16 cellular contexts compared by ENCODE assay signal in the genomic region with DNA sequence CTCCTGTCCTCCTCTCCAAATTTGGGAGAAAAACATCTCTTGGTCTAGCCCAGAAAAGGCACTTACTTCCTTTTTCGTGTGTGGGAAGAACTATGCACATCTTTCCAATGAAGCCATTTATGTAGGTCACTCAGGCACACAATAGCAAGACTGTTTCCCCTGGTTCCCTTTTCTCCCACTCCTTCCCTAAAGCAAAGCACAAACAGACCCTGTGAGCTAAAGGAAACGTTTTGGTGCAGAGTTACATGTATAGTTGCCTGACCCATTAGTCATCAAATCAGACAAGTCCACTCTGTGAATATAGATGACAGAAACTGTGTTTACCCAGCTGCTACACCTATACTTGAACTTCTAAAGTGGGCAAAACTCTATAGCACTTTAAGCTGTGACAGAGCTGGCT.
A peak's percentile ranks its signal among the peaks of the same experiment; 100 is the strongest.
DNase-seq lines count a peak whose midpoint lies in the region; ATAC-seq and TF ChIP-seq lines count a peak whose summit lies in the region.
"Had no signal": no experiment of that assay in that cellular context is flagged by ENCODE, and none has a peak within 500 bp of the region (broad histone marks: within the 10 kb centered on the region; RNA-seq: fewer than 3 reads in every experiment).

No MANE protein-coding gene starts in this region.

- H3K4me1 ChIP-seq in SJSA1 (replicated peaks) (peaks cover 36% of the 10 kb centered on the region), right cardiac atrium (ENCODE audit: control insufficient read depth, insufficient read depth, low read length) (no peaks in the 10 kb centered on the region)

- no peak for ATAC-seq in right cardiac atrium
- no peak for ATAC-seq in GM21717 (IDR thresholded peaks at IDR 0.05; ENCODE audit: unreplicated experiment)

- H3K27ac ChIP-seq in SJSA1 (peak overlapping the region; percentile 35; the same call in 1 of the 2 replicates), right cardiac atrium (ENCODE audit: low read length) (no peak overlapping the region)

- no peaks in the 10 kb centered on the region for H3K36me3 ChIP-seq in SJSA1

- no peaks in the 10 kb centered on the region for H3K27me3 ChIP-seq in SJSA1 (replicated peaks)
- no peaks in the 10 kb centered on the region for H3K27me3 ChIP-seq in right cardiac atrium (ENCODE audit: control insufficient read depth, insufficient read depth)

- DNase-seq in NCI-H1092 treated with DMSO at 0.1 percent for 48 hours (lab: John Stamatoyannopoulos, UW), result peak; percentile 72
- peak in 1 of 2 experiments; percentile 23 for DNase-seq in SJSA1 (ENCODE audit: low read depth in 1 of 2, low spot score in 2 of 2)
- peak; percentile 57 for DNase-seq in fibroblast of pulmonary artery (ENCODE audit: low read depth)
- DNase-seq in smooth muscle cell of the brain vasculature (ENCODE audit: low read depth, low spot score), result peak; percentile 59
- DNase-seq in right cardiac atrium, result no peak
- DNase-seq in GOT3 (lab: John Stamatoyannopoulos, UW), result no peak
- DNase-seq: activated CD4-positive, alpha-beta T cell treated with anti-CD3 and anti-CD28 coated beads, Interleukin-2, amount 50 U/mL, for 4 hours; activated effector memory CD4-positive, alpha-beta T cell treated with Interleukin-2 at 50 U/mL for 16 hours; caudate nucleus; CD4-positive, alpha-beta memory T cell; NCI-H524; nucleus accumbens; RPMI8226; stimulated activated CD4-positive, alpha-beta T cell treated with anti-CD3 and anti-CD28 coated beads, Interleukin-12 subunit alpha, Interleukin-12 subunit beta, amount 100 ng/mL, for 4 hours; T1000 had no signal

- intact Hi-C loops in right cardiac atrium (cut with DNase I), result no loop called here

- no peak for TF ChIP-seq CTCF in fibroblast of pulmonary artery (IDR thresholded peaks at IDR 0.05; ENCODE audit: low read length, missing control alignments)

- 21% methylated on average over 2 of the region's 2 CpGs for WGBS in right cardiac atrium

- H3K4me3 ChIP-seq in SJSA1 (no peak overlapping the region), fibroblast of pulmonary artery (replicated peaks; ENCODE audit: low read depth, low read length) (no peak overlapping the region), right cardiac atrium (ENCODE audit: low read length) (no peak overlapping the region)

- H3K9me3 ChIP-seq in SJSA1 (replicated peaks), result no peaks in the 10 kb centered on the region
- no peaks in the 10 kb centered on the region for H3K9me3 ChIP-seq in right cardiac atrium (ENCODE audit: control insufficient read depth, low read length)

Comparison
In these comparisons a context has a peak if more than half of its experiments do, and no peak if none do; other contexts are left out.
1. DNase-seq: peak in NCI-H1092 treated with DMSO at 0.1 percent for 48 hours (single experiment), fibroblast of pulmonary artery (single experiment) and smooth muscle cell of the brain vasculature (single experiment); none in right cardiac atrium (0 of 3) and GOT3 (single experiment).